Comparison of ENCODE assay signal across 1 cellular context in genomic region chr14:77799863-77800730, GRCh38.
TF ChIP-seq lines count a peak whose summit lies in the region.

A gene with protein sequence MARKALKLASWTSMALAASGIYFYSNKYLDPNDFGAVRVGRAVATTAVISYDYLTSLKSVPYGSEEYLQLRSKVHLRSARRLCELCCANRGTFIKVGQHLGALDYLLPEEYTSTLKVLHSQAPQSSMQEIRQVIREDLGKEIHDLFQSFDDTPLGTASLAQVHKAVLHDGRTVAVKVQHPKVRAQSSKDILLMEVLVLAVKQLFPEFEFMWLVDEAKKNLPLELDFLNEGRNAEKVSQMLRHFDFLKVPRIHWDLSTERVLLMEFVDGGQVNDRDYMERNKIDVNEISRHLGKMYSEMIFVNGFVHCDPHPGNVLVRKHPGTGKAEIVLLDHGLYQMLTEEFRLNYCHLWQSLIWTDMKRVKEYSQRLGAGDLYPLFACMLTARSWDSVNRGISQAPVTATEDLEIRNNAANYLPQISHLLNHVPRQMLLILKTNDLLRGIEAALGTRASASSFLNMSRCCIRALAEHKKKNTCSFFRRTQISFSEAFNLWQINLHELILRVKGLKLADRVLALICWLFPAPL (plus strand): TSS chr14:77800109. CDS start chr14:77818979, 18,870 bp downstream.

TF ChIP-seq in HepG2, 621 proteins besides CTCF, POLR2A, EP300 and RAD21 (continued from another document and continues in another):
- TF ChIP-seq, protein P1, sequence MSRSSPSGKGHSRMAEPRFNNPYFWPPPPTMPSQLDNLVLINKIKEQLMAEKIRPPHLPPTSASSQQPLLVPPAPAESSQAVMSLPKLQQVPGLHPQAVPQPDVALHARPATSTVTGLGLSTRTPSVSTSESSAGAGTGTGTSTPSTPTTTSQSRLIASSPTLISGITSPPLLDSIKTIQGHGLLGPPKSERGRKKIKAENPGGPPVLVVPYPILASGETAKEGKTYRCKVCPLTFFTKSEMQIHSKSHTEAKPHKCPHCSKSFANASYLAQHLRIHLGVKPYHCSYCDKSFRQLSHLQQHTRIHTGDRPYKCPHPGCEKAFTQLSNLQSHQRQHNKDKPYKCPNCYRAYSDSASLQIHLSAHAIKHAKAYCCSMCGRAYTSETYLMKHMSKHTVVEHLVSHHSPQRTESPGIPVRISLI (CRISPR knock-in tag; IDR thresholded peaks at IDR 0.05; ENCODE audit: borderline replicate concordance), result peak; percentile 19; the same call in 1 of the 2 replicates
- peak; percentile 70; the same call in 1 of the 2 replicates for TF ChIP-seq ZNF605 (CRISPR knock-in tag; IDR thresholded peaks at IDR 0.05)
- TF ChIP-seq RNF2 (conservative IDR thresholded peaks at IDR 0.05; ENCODE audit: low read depth), result peak; percentile 90
- TF ChIP-seq, protein P2, sequence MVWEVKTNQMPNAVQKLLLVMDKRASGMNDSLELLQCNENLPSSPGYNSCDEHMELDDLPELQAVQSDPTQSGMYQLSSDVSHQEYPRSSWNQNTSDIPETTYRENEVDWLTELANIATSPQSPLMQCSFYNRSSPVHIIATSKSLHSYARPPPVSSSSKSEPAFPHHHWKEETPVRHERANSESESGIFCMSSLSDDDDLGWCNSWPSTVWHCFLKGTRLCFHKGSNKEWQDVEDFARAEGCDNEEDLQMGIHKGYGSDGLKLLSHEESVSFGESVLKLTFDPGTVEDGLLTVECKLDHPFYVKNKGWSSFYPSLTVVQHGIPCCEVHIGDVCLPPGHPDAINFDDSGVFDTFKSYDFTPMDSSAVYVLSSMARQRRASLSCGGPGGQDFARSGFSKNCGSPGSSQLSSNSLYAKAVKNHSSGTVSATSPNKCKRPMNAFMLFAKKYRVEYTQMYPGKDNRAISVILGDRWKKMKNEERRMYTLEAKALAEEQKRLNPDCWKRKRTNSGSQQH (CRISPR knock-in tag; IDR thresholded peaks at IDR 0.05; ENCODE audit: low read depth), result peak; percentile 67; the same call in 1 of the 2 replicates
- no peak for TF ChIP-seq ZNF572 (CRISPR knock-in tag; IDR thresholded peaks at IDR 0.05)
- TF ChIP-seq ZNF891 (CRISPR knock-in tag; IDR thresholded peaks at IDR 0.05), result peak; percentile 84
- peak; percentile 92; the same call in 1 of the 2 replicates for TF ChIP-seq ZSCAN12 (CRISPR knock-in tag; IDR thresholded peaks at IDR 0.05)
- peak; percentile 65; the same call in 1 of the 2 replicates for TF ChIP-seq ZNF564 (CRISPR knock-in tag; IDR thresholded peaks at IDR 0.05)
- TF ChIP-seq ZNF331 (CRISPR knock-in tag; IDR thresholded peaks at IDR 0.05), result peak; percentile 43; the same call in 1 of the 2 replicates
- TF ChIP-seq RBM39 (IDR thresholded peaks at IDR 0.05; ENCODE audit: low read depth, low read length, poor library complexity, severe bottlenecking), result peak; percentile 91
- 0 out of 2 replicates have a peak, but pooled peaks have one; percentile 30 for TF ChIP-seq SP5 (CRISPR knock-in tag; IDR thresholded peaks at IDR 0.05; ENCODE audit: borderline replicate concordance, low read depth)
- no peak for TF ChIP-seq AFF4 (CRISPR knock-in tag; IDR thresholded peaks at IDR 0.05)
- peak; percentile 94 for TF ChIP-seq DMAP1 (CRISPR knock-in tag; IDR thresholded peaks at IDR 0.05)
- no peak for TF ChIP-seq HNF4G (IDR thresholded peaks at IDR 0.05; ENCODE audit: borderline replicate concordance, low read depth, low read length)
- TF ChIP-seq HNF4G (CRISPR knock-in tag; IDR thresholded peaks at IDR 0.05; ENCODE audit: borderline replicate concordance, low read depth), result no peak
- peak; percentile 97 for TF ChIP-seq ZNF121 (CRISPR knock-in tag; IDR thresholded peaks at IDR 0.05)
- TF ChIP-seq, protein P3, sequence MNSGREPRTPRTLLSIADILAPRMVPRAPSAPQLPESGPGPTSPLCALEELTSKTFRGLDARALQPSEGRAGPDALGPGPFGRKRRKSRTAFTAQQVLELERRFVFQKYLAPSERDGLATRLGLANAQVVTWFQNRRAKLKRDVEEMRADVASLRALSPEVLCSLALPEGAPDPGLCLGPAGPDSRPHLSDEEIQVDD (CRISPR knock-in tag; IDR thresholded peaks at IDR 0.05; ENCODE audit: borderline replicate concordance), result peak; percentile 67; the same call in 1 of the 2 replicates
- TF ChIP-seq POGZ (CRISPR knock-in tag; IDR thresholded peaks at IDR 0.05), result peak; percentile 48; the same call in 1 of the 2 replicates
- TF ChIP-seq ZNF777 (CRISPR knock-in tag; IDR thresholded peaks at IDR 0.05), result no peak; the same call in none of the 2 replicates
- peak; percentile 92 for TF ChIP-seq SRY (CRISPR knock-in tag; IDR thresholded peaks at IDR 0.05)
- TF ChIP-seq ETV6 (CRISPR knock-in tag; conservative IDR thresholded peaks at IDR 0.05), result peak; percentile 78
- no peak for TF ChIP-seq KLF11 (CRISPR knock-in tag; IDR thresholded peaks at IDR 0.05)
- TF ChIP-seq MIXL1 (CRISPR knock-in tag; IDR thresholded peaks at IDR 0.05), result peak; percentile 19; the same call in 1 of the 2 replicates
- TF ChIP-seq, protein P4, sequence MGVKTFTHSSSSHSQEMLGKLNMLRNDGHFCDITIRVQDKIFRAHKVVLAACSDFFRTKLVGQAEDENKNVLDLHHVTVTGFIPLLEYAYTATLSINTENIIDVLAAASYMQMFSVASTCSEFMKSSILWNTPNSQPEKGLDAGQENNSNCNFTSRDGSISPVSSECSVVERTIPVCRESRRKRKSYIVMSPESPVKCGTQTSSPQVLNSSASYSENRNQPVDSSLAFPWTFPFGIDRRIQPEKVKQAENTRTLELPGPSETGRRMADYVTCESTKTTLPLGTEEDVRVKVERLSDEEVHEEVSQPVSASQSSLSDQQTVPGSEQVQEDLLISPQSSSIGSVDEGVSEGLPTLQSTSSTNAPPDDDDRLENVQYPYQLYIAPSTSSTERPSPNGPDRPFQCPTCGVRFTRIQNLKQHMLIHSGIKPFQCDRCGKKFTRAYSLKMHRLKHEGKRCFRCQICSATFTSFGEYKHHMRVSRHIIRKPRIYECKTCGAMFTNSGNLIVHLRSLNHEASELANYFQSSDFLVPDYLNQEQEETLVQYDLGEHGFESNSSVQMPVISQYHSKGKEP (CRISPR knock-in tag; IDR thresholded peaks at IDR 0.05), result 0 out of 2 replicates have a peak, but pooled peaks have one; percentile 47
- TF ChIP-seq TBX2 (CRISPR knock-in tag; IDR thresholded peaks at IDR 0.05; ENCODE audit: borderline replicate concordance), result peak; percentile 90
- TF ChIP-seq SMC3 (IDR thresholded peaks at IDR 0.05; ENCODE audit: low read length), result no peak
- TF ChIP-seq ZNF598 (CRISPR knock-in tag; IDR thresholded peaks at IDR 0.05; ENCODE audit: borderline replicate concordance), result peak; percentile 80
- TF ChIP-seq NFKB2 (CRISPR knock-in tag; IDR thresholded peaks at IDR 0.05; ENCODE audit: borderline replicate concordance), result peak; percentile 54; the same call in 1 of the 2 replicates
- peak; percentile 86; the same call in 1 of the 2 replicates for TF ChIP-seq ZNF772 (CRISPR knock-in tag; IDR thresholded peaks at IDR 0.05)
- peak; percentile 73 for TF ChIP-seq ELF3 (CRISPR knock-in tag; IDR thresholded peaks at IDR 0.05)
- TF ChIP-seq AKAP8 (CRISPR knock-in tag; IDR thresholded peaks at IDR 0.05), result no peak
- peak; percentile 96 for TF ChIP-seq MAX (IDR thresholded peaks at IDR 0.05)
- 0 out of 2 replicates have a peak, but pooled peaks have one; percentile 10 for TF ChIP-seq SP4 (CRISPR knock-in tag; IDR thresholded peaks at IDR 0.05)
- no peak for TF ChIP-seq ZNF207 (IDR thresholded peaks at IDR 0.05; ENCODE audit: borderline replicate concordance)
- TF ChIP-seq ZBTB7B (CRISPR knock-in tag; IDR thresholded peaks at IDR 0.05), result no peak; the same call in 1 of the 2 replicates
- TF ChIP-seq KLF13 (CRISPR knock-in tag; IDR thresholded peaks at IDR 0.05), result 0 out of 2 replicates have a peak, but pooled peaks have one; percentile 59
- TF ChIP-seq, protein P5, sequence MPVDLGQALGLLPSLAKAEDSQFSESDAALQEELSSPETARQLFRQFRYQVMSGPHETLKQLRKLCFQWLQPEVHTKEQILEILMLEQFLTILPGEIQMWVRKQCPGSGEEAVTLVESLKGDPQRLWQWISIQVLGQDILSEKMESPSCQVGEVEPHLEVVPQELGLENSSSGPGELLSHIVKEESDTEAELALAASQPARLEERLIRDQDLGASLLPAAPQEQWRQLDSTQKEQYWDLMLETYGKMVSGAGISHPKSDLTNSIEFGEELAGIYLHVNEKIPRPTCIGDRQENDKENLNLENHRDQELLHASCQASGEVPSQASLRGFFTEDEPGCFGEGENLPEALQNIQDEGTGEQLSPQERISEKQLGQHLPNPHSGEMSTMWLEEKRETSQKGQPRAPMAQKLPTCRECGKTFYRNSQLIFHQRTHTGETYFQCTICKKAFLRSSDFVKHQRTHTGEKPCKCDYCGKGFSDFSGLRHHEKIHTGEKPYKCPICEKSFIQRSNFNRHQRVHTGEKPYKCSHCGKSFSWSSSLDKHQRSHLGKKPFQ (CRISPR knock-in tag; IDR thresholded peaks at IDR 0.05; ENCODE audit: insufficient replicate concordance), result peak; percentile 29
- TF ChIP-seq ZBTB38 (CRISPR knock-in tag; IDR thresholded peaks at IDR 0.05), result peak; percentile 58; the same call in 1 of the 2 replicates
- peak; percentile 58; the same call in 1 of the 2 replicates for TF ChIP-seq GMEB2 (CRISPR knock-in tag; IDR thresholded peaks at IDR 0.05; ENCODE audit: low read depth)
- TF ChIP-seq ATF2 (CRISPR knock-in tag; IDR thresholded peaks at IDR 0.05), result peak; percentile 23; the same call in 1 of the 2 replicates
